In the genomic region with DNA sequence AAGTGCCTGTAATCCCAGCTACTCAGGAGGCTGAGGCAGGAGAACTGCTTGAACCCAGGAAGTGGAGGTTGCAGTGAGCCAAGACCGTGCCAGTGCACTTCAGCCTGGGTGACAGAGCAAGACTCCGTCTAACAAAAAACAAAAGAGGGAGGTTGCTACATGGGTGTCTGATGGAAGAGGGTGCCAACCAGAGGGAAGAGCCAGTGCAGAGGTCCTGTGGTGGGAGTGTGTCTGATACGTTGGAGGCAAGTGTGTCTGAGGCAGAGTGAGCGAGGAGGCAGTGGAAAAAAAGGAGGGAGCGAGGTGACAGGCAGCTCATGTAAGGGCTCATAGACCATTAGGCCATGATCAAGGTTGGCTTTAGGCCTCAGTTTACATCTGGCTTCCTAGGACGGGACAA, we compare ENCODE assay signal across 19 cellular contexts. TPM values are rescaled to one million over a fixed set of nuclear protein-coding genes. Genes with fewer than 3 reads are reported as not detected.
DNase-seq lines count a peak whose midpoint lies in the region; ATAC-seq, FAIRE-seq and TF ChIP-seq lines count a peak whose summit lies in the region.
"Had no signal": no experiment of that assay in that cellular context is flagged by ENCODE, and none has a peak within 500 bp of the region (broad histone marks: within the 10 kb centered on the region; RNA-seq: fewer than 3 reads in every experiment).

No MANE protein-coding gene starts in this region.

- H3K9me3 Mint-ChIP-seq in T-helper 2 cell treated with Interferon-gamma antibody and Interleukin-4, amounts not matched to agents 5 μg/mL and 100 μg/mL, for 36 hours = no peaks in the 10 kb centered on the region
- H3K9me3 Mint-ChIP-seq in CD4-positive, alpha-beta T cell = no peaks in the 10 kb centered on the region
- H3K9me3 Mint-ChIP-seq in activated CD8-positive, alpha-beta T cell treated with anti-CD3 and anti-CD28 coated beads for 36 hours = peaks cover 3% of the 10 kb centered on the region
- H3K9me3 Mint-ChIP-seq in immature natural killer cell = peaks cover 0 to 6% (median 2%) of the 10 kb centered on the region in 6 donors

- H3K27ac ChIP-seq in CD4-positive, alpha-beta T cell (ENCODE audit: low read depth, low read length) = no peak overlapping the region
- H3K27ac ChIP-seq: HL-60, RWPE1 had no signal

- H3K27ac Mint-ChIP-seq in T-helper 2 cell treated with Interferon-gamma antibody and Interleukin-4, amounts not matched to agents 5 μg/mL and 100 μg/mL, for 36 hours = peak overlapping the region; percentile 92
- H3K27ac Mint-ChIP-seq in CD4-positive, alpha-beta T cell = peak overlapping the region; percentile 93
- peak overlapping the region; percentile 92 for H3K27ac Mint-ChIP-seq in activated CD8-positive, alpha-beta T cell treated with anti-CD3 and anti-CD28 coated beads for 36 hours
- H3K27ac Mint-ChIP-seq in immature natural killer cell = peak overlapping the region; percentile 92 to 100 (median 98)
- H3K27ac Mint-ChIP-seq: progenitor cell of endocrine pancreas had no signal

- no peak for DNase-seq in T-helper 2 cell treated with Interferon-gamma antibody and Interleukin-4, amounts not matched to agents 5 μg/mL and 100 μg/mL, for 36 hours (ENCODE audit: low spot score)
- DNase-seq in T-helper 2 cell = no peak
- no peak for DNase-seq in CD4-positive, alpha-beta T cell
- no peak for DNase-seq in activated CD8-positive, alpha-beta T cell treated with anti-CD3 and anti-CD28 coated beads for 36 hours
- DNase-seq in immature natural killer cell = no peak
- no peak for DNase-seq in GM19239 (ENCODE audit: insufficient read length, low spot score)
- no peak for DNase-seq in MG63
- DNase-seq: C1 segment of cervical spinal cord; caudate nucleus; effector CD4-positive, alpha-beta T cell; NCI-H1930; NCI-H446 treated with DMSO at 0.1 percent for 48 hours; stimulated activated CD4-positive, alpha-beta T cell treated with anti-CD3 and anti-CD28 coated beads, Interleukin-2, amount 100 ng/mL, for 24 hours; substantia nigra had no signal

- H3K27me3 Mint-ChIP-seq in T-helper 2 cell treated with Interferon-gamma antibody and Interleukin-4, amounts not matched to agents 5 μg/mL and 100 μg/mL, for 36 hours (ENCODE audit: low read depth) = peaks cover 6% of the 10 kb centered on the region
- H3K27me3 Mint-ChIP-seq in CD4-positive, alpha-beta T cell = peaks cover 81% of the 10 kb centered on the region
- peaks cover 32% of the 10 kb centered on the region for H3K27me3 Mint-ChIP-seq in activated CD8-positive, alpha-beta T cell treated with anti-CD3 and anti-CD28 coated beads for 36 hours
- H3K27me3 Mint-ChIP-seq in immature natural killer cell (ENCODE audit: low read depth in 3 of 3) = peaks cover 46 to 56% (median 47%) of the 10 kb centered on the region in 3 donors

- no peak for ATAC-seq in CD4-positive, alpha-beta T cell (ENCODE audit: poor library complexity)
- ATAC-seq in activated CD8-positive, alpha-beta T cell treated with anti-CD3 and anti-CD28 coated beads for 36 hours = no peak
- no peak for ATAC-seq in HG03460 (IDR thresholded peaks at IDR 0.05; ENCODE audit: unreplicated experiment)

- H3K4me3 ChIP-seq in MG63 = no peak overlapping the region

- intact Hi-C loops in CD4-positive, alpha-beta T cell (cut with DNase I, micrococcal nuclease) = no loop called here
- intact Hi-C loops in activated CD8-positive, alpha-beta T cell treated with anti-CD3 and anti-CD28 coated beads for 36 hours (cut with micrococcal nuclease) = no loop called here

- H3K4me3 Mint-ChIP-seq in T-helper 2 cell treated with Interferon-gamma antibody and Interleukin-4, amounts not matched to agents 5 μg/mL and 100 μg/mL, for 36 hours = peak overlapping the region; percentile 60
- no peak overlapping the region for H3K4me3 Mint-ChIP-seq in CD4-positive, alpha-beta T cell
- no peak overlapping the region for H3K4me3 Mint-ChIP-seq in activated CD8-positive, alpha-beta T cell treated with anti-CD3 and anti-CD28 coated beads for 36 hours
- peak overlapping the region; percentile 3 to 80 (median 43) for H3K4me3 Mint-ChIP-seq in immature natural killer cell

- H3K9me3 ChIP-seq in CD4-positive, alpha-beta T cell (ENCODE audit: control insufficient read depth, low read length) = no peaks in the 10 kb centered on the region
- H3K9me3 ChIP-seq in MG63 = no peaks in the 10 kb centered on the region

- no peak for FAIRE-seq in GM19239 (lab: Jason Lieb, UNC)
- FAIRE-seq: A204.1 had no signal

- peaks cover 27% of the 10 kb centered on the region for H3K36me3 Mint-ChIP-seq in T-helper 2 cell treated with Interferon-gamma antibody and Interleukin-4, amounts not matched to agents 5 μg/mL and 100 μg/mL, for 36 hours (ENCODE audit: low read depth)
- H3K36me3 Mint-ChIP-seq in CD4-positive, alpha-beta T cell (ENCODE audit: low read depth) = peaks cover 5% of the 10 kb centered on the region
- H3K36me3 Mint-ChIP-seq in activated CD8-positive, alpha-beta T cell treated with anti-CD3 and anti-CD28 coated beads for 36 hours (ENCODE audit: low read depth) = peaks cover 16% of the 10 kb centered on the region
- H3K36me3 Mint-ChIP-seq in immature natural killer cell = peaks cover 0 to 4% (median 3%) of the 10 kb centered on the region in 3 donors

- H3K4me1 Mint-ChIP-seq in T-helper 2 cell treated with Interferon-gamma antibody and Interleukin-4, amounts not matched to agents 5 μg/mL and 100 μg/mL, for 36 hours (ENCODE audit: low read depth) = peaks cover 70% of the 10 kb centered on the region
- peaks cover 55% of the 10 kb centered on the region for H3K4me1 Mint-ChIP-seq in CD4-positive, alpha-beta T cell (ENCODE audit: low read depth)
- peaks cover 80% of the 10 kb centered on the region for H3K4me1 Mint-ChIP-seq in activated CD8-positive, alpha-beta T cell treated with anti-CD3 and anti-CD28 coated beads for 36 hours (ENCODE audit: low read depth)
- peaks cover 77 to 84% of the 10 kb centered on the region in 2 donors for H3K4me1 Mint-ChIP-seq in immature natural killer cell

- CTCF ChIA-PET in CD4-positive, alpha-beta T cell (lab: Charles Lee) = interaction anchor here (1.8 to 4.6 kb wide), 2 partner anchors 10 to 23 kb away, joined by 21 to 47 read pairs; a partner anchor contains a TSS
- CTCF ChIA-PET in activated CD8-positive, alpha-beta T cell treated with anti-CD3 and anti-CD28 coated beads for 36 hours (lab: Charles Lee) = interaction anchor here (1.7 to 22.7 kb wide), 5 partner anchors 9 to 156 kb away, joined by 4 to 587 read pairs (median 6); a partner anchor contains a TSS

- POLR2A ChIA-PET in CD4-positive, alpha-beta T cell (lab: Charles Lee) = no interaction called here
- POLR2A ChIA-PET in activated CD8-positive, alpha-beta T cell treated with anti-CD3 and anti-CD28 coated beads for 36 hours (lab: Charles Lee) = interaction anchor here (0.6 to 3.9 kb wide), 8 partner anchors 11 to 74 kb away, joined by 3 to 25 read pairs (median 6); a partner anchor contains a TSS

- peaks cover 52% of the 10 kb centered on the region for H3K27me3 ChIP-seq in CD4-positive, alpha-beta T cell (ENCODE audit: control insufficient read depth, insufficient read depth, low read length)
- H3K27me3 ChIP-seq in MG63 = peaks cover 24% of the 10 kb centered on the region

- no peak for TF ChIP-seq CTCF in CD4-positive, alpha-beta T cell (IDR thresholded peaks at IDR 0.05)
- TF ChIP-seq CTCF in activated CD8-positive, alpha-beta T cell treated with anti-CD3 and anti-CD28 coated beads for 36 hours (IDR thresholded peaks at IDR 0.05) = no peak

- no peaks in the 10 kb centered on the region for H3K36me3 ChIP-seq in MG63

RNA-seq across cellular contexts. Expression of a gene that starts 6.8 kb away (rescaled TPM):
- total RNA-seq in CD4-positive, alpha-beta T cell = 1 to 10 TPM; 1.5 to 2.1 TPM
- 10 to 100 TPM; 24.6 to 25.5 TPM for total RNA-seq in activated CD8-positive, alpha-beta T cell treated with anti-CD3 and anti-CD28 coated beads for 36 hours
- 10 to 100 TPM; 10.4 to 22.6 (median 11.1) TPM for polyA plus RNA-seq in immature natural killer cell
- 3.1 and 5.5 TPM in 2 replicates for total RNA-seq in MG63 (2014; rRNA removed; shearing (Covaris generic); ENCODE audit: low replicate concordance)

RNA-seq across cellular contexts. Expression of a gene that starts 23.8 kb away (rescaled TPM):
- 100 to 1,000 TPM; 162 to 164 TPM for total RNA-seq in CD4-positive, alpha-beta T cell
- total RNA-seq in activated CD8-positive, alpha-beta T cell treated with anti-CD3 and anti-CD28 coated beads for 36 hours = 100 to 1,000 TPM; 236 to 238 TPM
- 100 to 1,000 TPM in 1 of 3 donors, 10 to 100 TPM in 2; 46.5 to 100 (median 62.7) TPM for polyA plus RNA-seq in immature natural killer cell
- 485 and 519 TPM in 2 replicates for total RNA-seq in MG63 (2014; rRNA removed; shearing (Covaris generic); ENCODE audit: low replicate concordance)

RNA-seq across cellular contexts. Expression of a gene that starts 46.8 kb away (rescaled TPM):
- 100 to 1,000 TPM; 229 to 253 TPM for total RNA-seq in CD4-positive, alpha-beta T cell
- 100 to 1,000 TPM; 143 TPM for total RNA-seq in activated CD8-positive, alpha-beta T cell treated with anti-CD3 and anti-CD28 coated beads for 36 hours
- polyA plus RNA-seq in immature natural killer cell = 100 to 1,000 TPM in 1 of 3 donors, 10 to 100 TPM in 2; 33.6 to 105 (median 40.6) TPM
- 87.9 and 124 TPM in 2 replicates for total RNA-seq in MG63 (2014; rRNA removed; shearing (Covaris generic); ENCODE audit: low replicate concordance)

Comparison
In these comparisons a context has a peak if more than half of its experiments do, and no peak if none do; other contexts are left out.
1. H3K4me3 Mint-ChIP-seq: peak in T-helper 2 cell treated with Interferon-gamma antibody and Interleukin-4, amounts not matched to agents 5 μg/mL and 100 μg/mL, for 36 hours (single experiment) and immature natural killer cell (5 of 5); none in CD4-positive, alpha-beta T cell (single experiment) and activated CD8-positive, alpha-beta T cell treated with anti-CD3 and anti-CD28 coated beads for 36 hours (single experiment).
2. Peak in every context shown above with its lines, with median percentiles within 50 percentile points of each other: H3K27ac Mint-ChIP-seq.